Comparison of ENCODE assay signal across 16 cellular contexts in the genomic region with DNA sequence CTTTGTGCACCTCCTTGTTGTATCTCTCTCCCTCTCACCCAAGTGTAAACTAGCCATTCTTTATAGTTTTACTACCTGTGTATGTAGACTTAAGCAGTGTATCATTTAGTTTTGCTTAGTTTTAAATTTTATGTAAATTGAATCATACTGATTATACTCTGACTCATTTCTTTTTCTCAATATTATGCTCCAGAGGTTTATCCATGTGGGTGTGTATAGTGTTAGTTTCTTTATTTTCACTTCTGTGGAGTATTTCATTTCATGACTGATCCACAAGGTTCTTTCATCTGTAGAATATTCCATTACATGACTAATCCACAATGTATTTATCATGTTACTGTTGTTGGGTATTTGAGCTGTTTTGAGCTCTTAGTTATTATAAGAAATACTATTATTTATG.
DNase-seq lines count a peak whose midpoint lies in the region; ATAC-seq, FAIRE-seq and TF ChIP-seq lines count a peak whose summit lies in the region.
"Had no signal": no experiment of that assay in that cellular context is flagged by ENCODE, and none has a peak within 500 bp of the region (broad histone marks: within the 10 kb centered on the region; RNA-seq: fewer than 3 reads in every experiment).

No MANE protein-coding gene starts in this region.

- H3K27me3 ChIP-seq in astrocyte (ENCODE audit: insufficient read depth, low read length), result no peaks in the 10 kb centered on the region

- H3K9ac ChIP-seq in astrocyte (ENCODE audit: low read length), result no peak overlapping the region

- H3K4me2 ChIP-seq in astrocyte (ENCODE audit: low read length), result no peak overlapping the region

- no peak overlapping the region for H3K4me3 Mint-ChIP-seq in activated naive CD8-positive, alpha-beta T cell treated with anti-CD3 and anti-CD28 coated beads, Interleukin-2, amount 50 U/mL, for 24 hours
- H3K4me3 Mint-ChIP-seq in activated naive CD8-positive, alpha-beta T cell treated with anti-CD3 and anti-CD28 coated beads for 36 hours, result no peak overlapping the region
- no peak overlapping the region for H3K4me3 Mint-ChIP-seq in astrocyte (ENCODE audit: unreplicated experiment)

- intact Hi-C loops in left colon (cut with DNase I, micrococcal nuclease), result no loop called here

- no peaks in the 10 kb centered on the region for H3K9me3 ChIP-seq in astrocyte (ENCODE audit: insufficient read depth, low read depth, low read length)

- H3K36me3 Mint-ChIP-seq in activated naive CD8-positive, alpha-beta T cell treated with anti-CD3 and anti-CD28 coated beads, Interleukin-2, amount 50 U/mL, for 24 hours (ENCODE audit: low read depth), result no peaks in the 10 kb centered on the region
- H3K36me3 Mint-ChIP-seq in activated naive CD8-positive, alpha-beta T cell treated with anti-CD3 and anti-CD28 coated beads for 36 hours, result no peaks in the 10 kb centered on the region
- H3K36me3 Mint-ChIP-seq in astrocyte (ENCODE audit: low read depth, unreplicated experiment), result peaks cover 3% of the 10 kb centered on the region

- H4K20me1 ChIP-seq in astrocyte (ENCODE audit: insufficient read depth, low read length), result no peaks in the 10 kb centered on the region

- H3K4me1 Mint-ChIP-seq in activated naive CD8-positive, alpha-beta T cell treated with anti-CD3 and anti-CD28 coated beads, Interleukin-2, amount 50 U/mL, for 24 hours, result peaks cover 3% of the 10 kb centered on the region
- peaks cover 5% of the 10 kb centered on the region for H3K4me1 Mint-ChIP-seq in activated naive CD8-positive, alpha-beta T cell treated with anti-CD3 and anti-CD28 coated beads for 36 hours
- H3K4me1 Mint-ChIP-seq in astrocyte (ENCODE audit: low read depth, unreplicated experiment), result peaks cover 3% of the 10 kb centered on the region

- no peak overlapping the region for H2AFZ ChIP-seq in astrocyte (ENCODE audit: low read depth, low read length)

- no peak overlapping the region for H3K27ac Mint-ChIP-seq in activated naive CD8-positive, alpha-beta T cell treated with anti-CD3 and anti-CD28 coated beads, Interleukin-2, amount 50 U/mL, for 24 hours
- no peak overlapping the region for H3K27ac Mint-ChIP-seq in activated naive CD8-positive, alpha-beta T cell treated with anti-CD3 and anti-CD28 coated beads for 36 hours
- no peak overlapping the region for H3K27ac Mint-ChIP-seq in astrocyte (ENCODE audit: unreplicated experiment)

- no peak for DNase-seq in activated naive CD8-positive, alpha-beta T cell treated with anti-CD3 and anti-CD28 coated beads, Interleukin-2, amount 50 U/mL, for 24 hours
- DNase-seq in activated naive CD8-positive, alpha-beta T cell treated with anti-CD3 and anti-CD28 coated beads for 36 hours, result no peak
- DNase-seq in astrocyte (ENCODE audit: low read depth) (peak; percentile 42), left colon (no peak), GM19239 (ENCODE audit: insufficient read length, low spot score) (no peak), RCC 7860 (ENCODE audit: low spot score) (no peak)
- DNase-seq: AML-193, Caco-2, NCI-H1092, NCI-H2107, NCI-H226, NCI-H526 treated with DMSO at 0.1 percent for 48 hours, Right ventricle myocardium superior had no signal

- H3K27ac ChIP-seq in astrocyte (ENCODE audit: low read depth, low read length), result no peak overlapping the region

- H3K9me3 Mint-ChIP-seq in activated naive CD8-positive, alpha-beta T cell treated with anti-CD3 and anti-CD28 coated beads, Interleukin-2, amount 50 U/mL, for 24 hours, result peaks cover 10% of the 10 kb centered on the region
- no peaks in the 10 kb centered on the region for H3K9me3 Mint-ChIP-seq in activated naive CD8-positive, alpha-beta T cell treated with anti-CD3 and anti-CD28 coated beads for 36 hours
- peaks cover 10% of the 10 kb centered on the region for H3K9me3 Mint-ChIP-seq in astrocyte (ENCODE audit: unreplicated experiment)

- no peaks in the 10 kb centered on the region for H3K79me2 ChIP-seq in astrocyte (ENCODE audit: insufficient read depth, low read length)

- no peak for TF ChIP-seq CTCF in astrocyte (IDR thresholded peaks at IDR 0.05; ENCODE audit: insufficient read depth, low read depth, low read length)

- peaks cover 8% of the 10 kb centered on the region for H3K4me1 ChIP-seq in astrocyte (ENCODE audit: insufficient read depth, low read length)
- H3K4me1 ChIP-seq: Caco-2 had no signal

- peaks cover 8% of the 10 kb centered on the region for H3K27me3 Mint-ChIP-seq in activated naive CD8-positive, alpha-beta T cell treated with anti-CD3 and anti-CD28 coated beads, Interleukin-2, amount 50 U/mL, for 24 hours
- peaks cover 3% of the 10 kb centered on the region for H3K27me3 Mint-ChIP-seq in activated naive CD8-positive, alpha-beta T cell treated with anti-CD3 and anti-CD28 coated beads for 36 hours
- H3K27me3 Mint-ChIP-seq in astrocyte (ENCODE audit: low read depth, unreplicated experiment), result no peaks in the 10 kb centered on the region

- FAIRE-seq in astrocyte (lab: Jason Lieb, UNC) (no peak), GM19239 (lab: Jason Lieb, UNC) (no peak), RCC 7860 (lab: Jason Lieb, UNC) (no peak)
- FAIRE-seq: K562 had no signal

- no peak overlapping the region for H3K4me3 ChIP-seq in astrocyte (ENCODE audit: insufficient read depth, low read depth, low read length)
- H3K4me3 ChIP-seq: K562 had no signal

- H3K36me3 ChIP-seq in astrocyte (ENCODE audit: insufficient read depth, low read length), result no peaks in the 10 kb centered on the region

- ATAC-seq in activated naive CD8-positive, alpha-beta T cell treated with anti-CD3 and anti-CD28 coated beads, Interleukin-2, amount 50 U/mL, for 24 hours, result peak; percentile 54
- ATAC-seq in left colon (peak; percentile 45), GM19395 (IDR thresholded peaks at IDR 0.05; ENCODE audit: unreplicated experiment) (no peak)
- ATAC-seq: HCT116, K562 had no signal
